In the genomic region with DNA sequence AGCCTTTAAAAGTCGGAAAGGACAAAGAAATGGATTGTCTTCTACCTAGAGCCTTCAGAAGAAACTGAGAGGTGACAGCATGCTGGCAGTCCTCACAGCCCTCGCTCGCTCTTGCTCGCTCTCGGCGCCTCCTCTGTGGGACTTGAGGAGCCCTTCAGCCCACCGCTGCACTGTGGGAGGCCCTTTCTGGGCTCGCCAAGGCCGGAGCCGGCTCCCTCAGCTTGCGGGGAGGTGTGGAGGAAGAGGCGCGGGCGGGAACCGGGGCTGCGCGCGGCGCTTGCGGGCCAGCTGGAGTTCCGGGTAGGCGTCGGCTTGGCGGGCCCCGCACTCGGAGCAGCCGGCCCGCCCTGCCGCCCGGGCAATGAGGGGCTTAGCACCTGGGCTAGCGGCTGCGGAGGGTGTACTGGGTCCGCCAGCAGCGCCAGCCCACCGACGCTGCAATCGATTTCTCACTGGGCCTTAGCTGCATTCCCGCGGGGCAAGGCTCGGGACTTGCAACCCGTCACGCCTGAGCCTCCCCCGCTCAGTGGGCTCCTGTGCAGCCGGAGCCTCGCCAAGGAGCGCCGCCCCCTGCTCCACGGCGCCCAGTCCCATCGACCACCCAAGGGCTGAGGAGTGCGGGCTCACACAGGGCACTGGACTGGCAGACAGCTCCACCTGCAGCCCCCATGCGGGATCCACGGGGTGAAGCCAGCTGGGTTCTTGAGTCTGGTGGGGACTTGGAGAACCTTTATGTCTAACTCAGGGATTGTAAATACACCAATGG, we compare ENCODE assay signal across 19 cellular contexts.
A peak's percentile ranks its signal among the peaks of the same experiment; 100 is the strongest.
DNase-seq lines count a peak whose midpoint lies in the region; ATAC-seq and TF ChIP-seq lines count a peak whose summit lies in the region.
"Had no signal": no experiment of that assay in that cellular context is flagged by ENCODE, and none has a peak within 500 bp of the region (broad histone marks: within the 10 kb centered on the region; RNA-seq: fewer than 3 reads in every experiment).

No MANE protein-coding gene starts in this region.

- peak; percentile 5 for DNase-seq in activated gamma-delta T cell (lab: John Stamatoyannopoulos, UW)
- no peak for DNase-seq in activated gamma-delta T cell treated with Interleukin-2 at 50 U/mL for 16 hours
- peak; percentile 76 for DNase-seq in chondrocyte (ENCODE audit: low spot score)
- DNase-seq in posterior vena cava (ENCODE audit: low spot score): peak; percentile 68
- peak; percentile 51 for DNase-seq in upper lobe of right lung
- no peak for DNase-seq in NCI-H446 (lab: John Stamatoyannopoulos, UW)
- DNase-seq: AML-193; Caco-2; CD4-positive, alpha-beta T cell; GOT3; H9 had no signal

- no peak overlapping the region for H3K4me3 ChIP-seq in upper lobe of right lung
- H3K4me3 ChIP-seq: A549, GM12878 had no signal

- no peaks in the 10 kb centered on the region for H3K9me3 ChIP-seq in upper lobe of right lung
- H3K9me3 ChIP-seq: A549, Caco-2 had no signal

- no peaks in the 10 kb centered on the region for H3K4me1 Mint-ChIP-seq in chondrocyte (ENCODE audit: low read depth)
- H3K4me1 Mint-ChIP-seq: H9, IgD-negative memory B cell had no signal

- H3K4me3 Mint-ChIP-seq in chondrocyte (ENCODE audit: unreplicated experiment): no peak overlapping the region
- H3K4me3 Mint-ChIP-seq: CD4-positive, alpha-beta T cell; H9; IgD-negative memory B cell had no signal

- no peaks in the 10 kb centered on the region for H3K36me3 ChIP-seq in upper lobe of right lung

- no peaks in the 10 kb centered on the region for H3K27me3 ChIP-seq in upper lobe of right lung

- no peak for ATAC-seq in upper lobe of right lung
- ATAC-seq in GM21737 (IDR thresholded peaks at IDR 0.05; ENCODE audit: unreplicated experiment): no peak
- ATAC-seq in GM21526 (IDR thresholded peaks at IDR 0.05; ENCODE audit: low FRiP score, unreplicated experiment): no peak
- ATAC-seq: A549, GM12878, HepG2 had no signal

- peaks cover 6% of the 10 kb centered on the region for H3K9me3 Mint-ChIP-seq in chondrocyte (ENCODE audit: low read depth)

- intact Hi-C loops in posterior vena cava (cut with DNase I): no loop called here
- intact Hi-C loops in upper lobe of right lung (cut with DNase I): no loop called here

- no peaks in the 10 kb centered on the region for H3K36me3 Mint-ChIP-seq in chondrocyte (ENCODE audit: low read depth)
- H3K36me3 Mint-ChIP-seq: IgD-negative memory B cell had no signal

- no peak for TF ChIP-seq CTCF in chondrocyte (IDR thresholded peaks at IDR 0.05)
- no peak for TF ChIP-seq CTCF in upper lobe of right lung (IDR thresholded peaks at IDR 0.05)

- H3K4me1 ChIP-seq in upper lobe of right lung: no peaks in the 10 kb centered on the region
- H3K4me1 ChIP-seq: A549, Caco-2 had no signal

- no peak overlapping the region for H3K27ac Mint-ChIP-seq in chondrocyte (ENCODE audit: unreplicated experiment)
- H3K27ac Mint-ChIP-seq: CD4-positive, alpha-beta T cell; H9; IgD-negative memory B cell had no signal

- no peak overlapping the region for H3K27ac ChIP-seq in upper lobe of right lung
- H3K27ac ChIP-seq: 22Rv1, A549, C4-2B had no signal

- H3K27me3 Mint-ChIP-seq in chondrocyte (ENCODE audit: low read depth): no peaks in the 10 kb centered on the region
- H3K27me3 Mint-ChIP-seq: CD4-positive, alpha-beta T cell; IgD-negative memory B cell had no signal

Comparison
In these comparisons a context has a peak if more than half of its experiments do, and no peak if none do; other contexts are left out.
1. DNase-seq: peak in activated gamma-delta T cell (single experiment), chondrocyte (single experiment), posterior vena cava (single experiment) and upper lobe of right lung (single experiment); none in activated gamma-delta T cell treated with Interleukin-2 at 50 U/mL for 16 hours (single experiment) and NCI-H446 (0 of 2).